ENCODE assay signal across 28 cellular contexts in genomic region chr5:18380729-18381362, GRCh38.
"Had no signal": no experiment of that assay in that cellular context is flagged by ENCODE, and none has a peak within 500 bp of the region (broad histone marks: within the 10 kb centered on the region; RNA-seq: fewer than 3 reads in every experiment).

No MANE protein-coding gene starts in this region.

- H3K9me3 ChIP-seq: esophagus muscularis mucosa, gastroesophageal sphincter, heart left ventricle, left lung, mucosa of descending colon, right atrium auricular region, stomach, thyroid gland, vagina had no signal

- ATAC-seq: foreskin keratinocyte; gastroesophageal sphincter; heart left ventricle; left cardiac atrium; left lung; mucosa of descending colon; natural killer cell treated with Interleukin-12 subunit alpha and Interleukin-12 subunit beta and Interleukin-15 and Interleukin-18, amount 100 ng/mL, for 72 hours; sciatic nerve; stimulated activated effector memory CD8-positive, alpha-beta T cell treated with anti-CD3 and anti-CD28 coated beads, Interleukin-12 subunit alpha, Interleukin-12 subunit beta, amount 100 ng/mL, for 72 hours had no signal

- H3K36me3 ChIP-seq: esophagus muscularis mucosa, gastroesophageal sphincter, heart left ventricle, left lung, neural progenitor cell, right atrium auricular region, stomach, thyroid gland, vagina had no signal

- H3K4me3 ChIP-seq: dorsolateral prefrontal cortex, esophagus muscularis mucosa, gastroesophageal sphincter, heart left ventricle, left lung, mucosa of descending colon, neural progenitor cell, right atrium auricular region, stomach, thyroid gland, vagina had no signal

- H3K4me3 Mint-ChIP-seq: mesothelial cell of epicardium; naive B cell; natural killer cell treated with Interleukin-12 subunit alpha and Interleukin-12 subunit beta and Interleukin-15 and Interleukin-18, amount 100 ng/mL, for 72 hours; neural progenitor cell; stimulated activated effector memory CD8-positive, alpha-beta T cell treated with anti-CD3 and anti-CD28 coated beads, Interleukin-12 subunit alpha, Interleukin-12 subunit beta, amount 100 ng/mL, for 72 hours had no signal

- H3K4me2 ChIP-seq: neural progenitor cell had no signal

- H3K27ac ChIP-seq: dorsolateral prefrontal cortex, esophagus muscularis mucosa, foreskin keratinocyte, gastroesophageal sphincter, heart left ventricle, left lung, neural progenitor cell, parathyroid adenoma, right atrium auricular region, stomach, thyroid gland, vagina had no signal

- H3K27me3 Mint-ChIP-seq: naive B cell; natural killer cell treated with Interleukin-12 subunit alpha and Interleukin-12 subunit beta and Interleukin-15 and Interleukin-18, amount 100 ng/mL, for 72 hours had no signal

- H3K4me1 Mint-ChIP-seq: mesothelial cell of epicardium; naive B cell; neural progenitor cell; stimulated activated effector memory CD8-positive, alpha-beta T cell treated with anti-CD3 and anti-CD28 coated beads, Interleukin-12 subunit alpha, Interleukin-12 subunit beta, amount 100 ng/mL, for 72 hours had no signal

- H3K27me3 ChIP-seq: dorsolateral prefrontal cortex, esophagus muscularis mucosa, foreskin keratinocyte, gastroesophageal sphincter, heart left ventricle, left lung, neural progenitor cell, right atrium auricular region, stomach, thyroid gland, vagina had no signal

- H3K27ac Mint-ChIP-seq: mesothelial cell of epicardium; naive B cell; natural killer cell treated with Interleukin-12 subunit alpha and Interleukin-12 subunit beta and Interleukin-15 and Interleukin-18, amount 100 ng/mL, for 72 hours; neural progenitor cell; progenitor cell of endocrine pancreas; stimulated activated effector memory CD8-positive, alpha-beta T cell treated with anti-CD3 and anti-CD28 coated beads, Interleukin-12 subunit alpha, Interleukin-12 subunit beta, amount 100 ng/mL, for 72 hours had no signal

- DNase-seq: dorsolateral prefrontal cortex; effector CD4-positive, alpha-beta T cell; heart left ventricle; hippocampal formation; left cardiac atrium; left lung; mesenchymal stem cell; mucosa of descending colon; naive B cell; stimulated activated CD4-positive, alpha-beta T cell treated with anti-CD3 and anti-CD28 coated beads, Interleukin-2, amount 100 ng/mL, for 24 hours; stimulated activated CD4-positive, alpha-beta T cell treated with anti-CD3 and anti-CD28 coated beads, Interleukin-4, amount 100 ng/mL, for 24 hours; stimulated activated naive CD4-positive, alpha-beta T cell treated with Interleukin-2 at 50 U/mL for 16 hours; stomach; thyroid gland; trophoblast cell had no signal

- FAIRE-seq: islet of Langerhans had no signal

- H3K4me1 ChIP-seq: esophagus muscularis mucosa, foreskin keratinocyte, gastroesophageal sphincter, heart left ventricle, left lung, parathyroid adenoma, right atrium auricular region, stomach, vagina had no signal

- H3K9ac ChIP-seq: neural progenitor cell, parathyroid adenoma had no signal

- H3K36me3 Mint-ChIP-seq: mesothelial cell of epicardium; naive B cell; neural progenitor cell; stimulated activated effector memory CD8-positive, alpha-beta T cell treated with anti-CD3 and anti-CD28 coated beads, Interleukin-12 subunit alpha, Interleukin-12 subunit beta, amount 100 ng/mL, for 72 hours had no signal

- H3K79me2 ChIP-seq: parathyroid adenoma had no signal

- H2AFZ ChIP-seq: neural progenitor cell, parathyroid adenoma had no signal

- H3K9me3 Mint-ChIP-seq: mesothelial cell of epicardium, naive B cell had no signal
